In the genomic region with DNA sequence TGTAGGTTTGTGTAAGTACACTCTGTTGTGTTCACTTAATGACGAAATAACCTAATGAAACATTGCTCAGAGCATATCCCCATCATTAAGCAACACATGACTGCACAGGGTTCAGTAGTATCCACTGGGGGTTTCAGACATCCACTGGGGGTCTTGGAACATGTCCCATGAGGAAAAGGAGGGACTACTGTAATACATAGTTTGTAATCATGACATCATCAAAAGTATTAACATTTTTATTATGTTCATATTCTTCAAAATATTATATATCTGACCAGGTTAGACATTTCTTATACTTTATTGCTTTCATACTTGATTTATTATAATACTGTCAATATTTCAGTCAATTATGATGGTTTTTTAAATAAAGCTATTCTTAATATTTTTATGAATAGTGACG, we compare ENCODE assay signal across 1 cellular context.
TF ChIP-seq lines count a peak whose summit lies in the region.

No MANE protein-coding gene starts in this region.

TF ChIP-seq in K562, 482 proteins besides CTCF, POLR2A, EP300 and RAD21:
- TF ChIP-seq MBD1 (CRISPR knock-in tag; IDR thresholded peaks at IDR 0.05) (no peak), CEBPB (tag; IDR thresholded peaks at IDR 0.05) (peak; percentile 25; the same call in 1 of the 2 replicates), NONO (IDR thresholded peaks at IDR 0.05; ENCODE audit: low read depth in 2 of 2, low read length in 1 of 2) (no peak), ZNF655 (CRISPR knock-in tag; IDR thresholded peaks at IDR 0.05) (no peak), ATF7 (IDR thresholded peaks at IDR 0.05) (0 out of 2 replicates have a peak, but pooled peaks have one; percentile 19), RFX7 (CRISPR knock-in tag; IDR thresholded peaks at IDR 0.05) (no peak)
- TF ChIP-seq, protein P1, sequence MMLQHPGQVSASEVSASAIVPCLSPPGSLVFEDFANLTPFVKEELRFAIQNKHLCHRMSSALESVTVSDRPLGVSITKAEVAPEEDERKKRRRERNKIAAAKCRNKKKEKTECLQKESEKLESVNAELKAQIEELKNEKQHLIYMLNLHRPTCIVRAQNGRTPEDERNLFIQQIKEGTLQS (IDR thresholded peaks at IDR 0.05), result peak; percentile 64; the same call in 1 of the 2 replicates
- TF ChIP-seq, protein P1 (CRISPR knock-in tag; conservative IDR thresholded peaks at IDR 0.05), result no peak
